ENCODE assay signal across 30 cellular contexts in the genomic region with DNA sequence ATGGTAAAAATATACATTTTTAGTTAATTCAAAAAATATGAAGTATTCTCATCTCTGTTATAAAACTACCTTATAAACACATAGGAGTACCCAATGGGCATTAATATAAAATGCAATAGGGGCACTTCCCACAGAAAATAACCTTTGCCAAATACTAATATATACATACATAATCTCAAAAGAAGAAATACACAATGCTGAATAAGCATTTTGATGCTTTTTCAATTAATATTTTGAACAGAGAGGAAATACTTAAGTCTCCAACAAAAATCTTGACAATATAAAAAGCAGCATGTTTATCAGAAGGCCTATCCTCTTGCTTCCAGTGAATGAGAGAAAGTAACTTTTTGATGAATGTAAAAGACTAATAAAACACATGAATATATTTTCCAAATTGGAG.
"Had no signal": no experiment of that assay in that cellular context is flagged by ENCODE, and none has a peak within 500 bp of the region (broad histone marks: within the 10 kb centered on the region; RNA-seq: fewer than 3 reads in every experiment).

No MANE protein-coding gene starts in this region.

- H3K79me2 ChIP-seq: parathyroid adenoma had no signal

- DNase-seq: naive thymus-derived CD8-positive, alpha-beta T cell; nephron progenitor cell; occipital lobe; ovary; posterior cingulate gyrus; psoas muscle; right cardiac atrium; spleen; stimulated activated CD4-positive, alpha-beta T cell treated with anti-CD3 and anti-CD28 coated beads, Interleukin-12 subunit alpha, Interleukin-12 subunit beta, amount 100 ng/mL, for 4 hours; stimulated activated CD4-positive, alpha-beta T cell treated with anti-CD3 and anti-CD28 coated beads, Interleukin-1b, Interleukin-23, amount 100 ng/mL, for 48 hours; stimulated activated CD4-positive, alpha-beta T cell treated with anti-CD3 and anti-CD28 coated beads, Interleukin-4, amount 100 ng/mL, for 1 hour; stimulated activated CD4-positive, alpha-beta T cell treated with anti-CD3 and anti-CD28 coated beads, Interleukin-4, amount 100 ng/mL, for 4 hours; stimulated activated CD8-positive, alpha-beta memory T cell treated with anti-CD3 and anti-CD28 coated beads, Interleukin-4, amount 100 ng/mL, for 48 hours; stimulated activated naive CD4-positive, alpha-beta T cell; stimulated activated naive CD8-positive, alpha-beta T cell treated with anti-CD3 and anti-CD28 coated beads, Interleukin-15, amount 100 ng/mL, for 72 hours; stimulated activated naive CD8-positive, alpha-beta T cell treated with anti-CD3 and anti-CD28 coated beads, Interleukin-15, Interleukin-2, amounts not matched to agents 100 U/mL and 50 U/mL, for 24 hours; substantia nigra; testis; tibial artery; transverse colon; upper lobe of right lung; uterus had no signal

- H3K27ac ChIP-seq: neural progenitor cell, ovary, parathyroid adenoma, psoas muscle, skin epidermis, spleen, suprapubic skin, testis, tibial artery, transverse colon, upper lobe of right lung, uterus had no signal

- H3K9ac ChIP-seq: neural progenitor cell, parathyroid adenoma had no signal

- H3K36me3 ChIP-seq: neural progenitor cell, ovary, spleen, suprapubic skin, tibial artery, transverse colon, upper lobe of right lung, uterus had no signal

- H2AFZ ChIP-seq: neural progenitor cell, parathyroid adenoma had no signal

- H3K9me3 ChIP-seq: ovary, psoas muscle, suprapubic skin, testis, tibial artery, transverse colon, upper lobe of right lung, uterus had no signal

- H3K4me1 ChIP-seq: parathyroid adenoma, psoas muscle, spleen, suprapubic skin, testis, tibial artery, transverse colon, upper lobe of right lung, uterus had no signal

- ATAC-seq: naive thymus-derived CD8-positive, alpha-beta T cell; natural killer cell treated with Interleukin-12 subunit alpha and Interleukin-12 subunit beta and Interleukin-15 and Interleukin-18, amount 100 ng/mL, for 72 hours; psoas muscle; right cardiac atrium; sciatic nerve; stimulated activated memory B cell treated with anti-CD40 and anti-IgM and Interleukin-4, amounts not matched to agents 10 μg/mL and 1 μg/mL and 100 μg/mL, for 72 hours; stimulated activated naive CD8-positive, alpha-beta T cell treated with anti-CD3 and anti-CD28 coated beads, Interleukin-15, amount 100 ng/mL, for 72 hours; stimulated activated naive CD8-positive, alpha-beta T cell treated with anti-CD3 and anti-CD28 coated beads, Interleukin-15, Interleukin-2, amounts not matched to agents 100 U/mL and 50 U/mL, for 24 hours; upper lobe of right lung had no signal

- H3K4me3 ChIP-seq: neural progenitor cell, ovary, psoas muscle, skin epidermis, smooth muscle cell, spleen, suprapubic skin, testis, tibial artery, transverse colon, upper lobe of right lung, uterus had no signal

- H3K27me3 ChIP-seq: neural progenitor cell, ovary, spleen, suprapubic skin, testis, tibial artery, transverse colon, upper lobe of right lung, uterus had no signal

- H3K4me2 ChIP-seq: neural progenitor cell, smooth muscle cell had no signal
